28 cellular contexts compared by ENCODE assay signal in genomic region chr6:138085839-138086222, GRCh38. TPM values are rescaled to one million over a fixed set of nuclear protein-coding genes. Genes with fewer than 3 reads are reported as not detected.
"Had no signal": no experiment of that assay in that cellular context is flagged by ENCODE, and none has a peak within 500 bp of the region (broad histone marks: within the 10 kb centered on the region; RNA-seq: fewer than 3 reads in every experiment).

No MANE protein-coding gene starts in this region.

- H3K9me3 Mint-ChIP-seq: activated CD4-positive, alpha-beta memory T cell treated with anti-CD3 and anti-CD28 coated beads, Interleukin-2, amount 10 ng/mL, durations not matched to agents 7 days and 5 days; activated naive CD4-positive, alpha-beta T cell treated with anti-CD3 and anti-CD28 coated beads, Interleukin-2, amount 10 ng/mL, durations not matched to agents 7 days and 5 days; activated naive CD8-positive, alpha-beta T cell treated with anti-CD3 and anti-CD28 coated beads, Interleukin-2, amount 10 ng/mL, durations not matched to agents 7 days and 5 days; activated T-helper 2 cell treated with anti-CD3 and anti-CD28 coated beads, Interferon-gamma antibody, Interleukin-2, Interleukin-4, amounts not matched to agents 10 μg/mL and 5 μg/mL and 100 μg/mL, durations not matched to agents 14 hours and 24 hours and 36 hours; T-helper 2 cell treated with Interferon-gamma antibody and Interleukin-4, amounts not matched to agents 5 μg/mL and 100 μg/mL, for 36 hours had no signal

- H3K4me3 ChIP-seq: adrenal gland, MG63, Peyer's patch, SJSA1 had no signal

- H3K36me3 Mint-ChIP-seq: activated naive CD4-positive, alpha-beta T cell treated with anti-CD3 and anti-CD28 coated beads, Interleukin-2, amount 10 ng/mL, durations not matched to agents 7 days and 5 days; activated naive CD8-positive, alpha-beta T cell treated with anti-CD3 and anti-CD28 coated beads, Interleukin-2, amount 10 ng/mL, durations not matched to agents 7 days and 5 days had no signal

- ATAC-seq: activated CD4-positive, alpha-beta T cell treated with anti-CD3 and anti-CD28 coated beads for 36 hours; SK-N-SH treated with all-trans-retinoic acid at 6 μM for 48 hours had no signal

- H3K27ac Mint-ChIP-seq: activated CD4-positive, alpha-beta memory T cell treated with anti-CD3 and anti-CD28 coated beads, Interleukin-2, amount 10 ng/mL, durations not matched to agents 7 days and 5 days; activated CD4-positive, alpha-beta T cell treated with anti-CD3 and anti-CD28 coated beads for 36 hours; activated naive CD4-positive, alpha-beta T cell treated with anti-CD3 and anti-CD28 coated beads, Interleukin-2, amount 10 ng/mL, durations not matched to agents 7 days and 5 days; activated naive CD8-positive, alpha-beta T cell treated with anti-CD3 and anti-CD28 coated beads, Interleukin-2, amount 10 ng/mL, durations not matched to agents 7 days and 5 days; activated T-helper 2 cell treated with anti-CD3 and anti-CD28 coated beads, Interferon-gamma antibody, Interleukin-2, Interleukin-4, amounts not matched to agents 10 μg/mL and 5 μg/mL and 100 μg/mL, durations not matched to agents 14 hours and 24 hours and 36 hours; T-helper 2 cell treated with Interferon-gamma antibody and Interleukin-4, amounts not matched to agents 5 μg/mL and 100 μg/mL, for 36 hours had no signal

- H3K27ac ChIP-seq: adrenal gland, RWPE1, SJSA1, WERI-Rb-1 had no signal

- H3K9me3 ChIP-seq: adrenal gland, MG63, Peyer's patch, SJSA1 had no signal

- DNase-seq: activated CD4-positive, alpha-beta memory T cell treated with anti-CD3 and anti-CD28 coated beads, Interleukin-2, amount 10 ng/mL, durations not matched to agents 7 days and 5 days; activated CD4-positive, alpha-beta T cell treated with anti-CD3 and anti-CD28 coated beads for 36 hours; activated CD4-positive, alpha-beta T cell treated with anti-CD3 and anti-CD28 coated beads, Interleukin-2, amount 50 U/mL, for 1 hour; activated gamma-delta T cell treated with Interleukin-2 at 50 U/mL for 16 hours; activated naive CD4-positive, alpha-beta T cell treated with anti-CD3 and anti-CD28 coated beads, Interleukin-2, amount 10 ng/mL, durations not matched to agents 7 days and 5 days; activated naive CD8-positive, alpha-beta T cell treated with anti-CD3 and anti-CD28 coated beads, Interleukin-2, amount 10 ng/mL, durations not matched to agents 7 days and 5 days; activated T-cell treated with anti-CD3 and anti-CD28 coated beads for 4 hours; activated T-cell treated with anti-CD3 and anti-CD28 coated beads, Interleukin-2, amount 50 U/mL, for 48 hours; adrenal gland; aorta; central memory CD4-positive, alpha-beta T cell; KG1; MV-4-11; NCI-H1694; NCI-H2029; NCI-H2171 treated with DMSO at 0.1 percent for 48 hours; NCI-H526 treated with DMSO at 0.1 percent for 48 hours; Peyer's patch; Right ventricle myocardium superior; SW 1271; WERI-Rb-1 had no signal

- H3K4me3 Mint-ChIP-seq: activated CD4-positive, alpha-beta memory T cell treated with anti-CD3 and anti-CD28 coated beads, Interleukin-2, amount 10 ng/mL, durations not matched to agents 7 days and 5 days; activated CD4-positive, alpha-beta T cell treated with anti-CD3 and anti-CD28 coated beads for 36 hours; activated naive CD4-positive, alpha-beta T cell treated with anti-CD3 and anti-CD28 coated beads, Interleukin-2, amount 10 ng/mL, durations not matched to agents 7 days and 5 days; activated naive CD8-positive, alpha-beta T cell treated with anti-CD3 and anti-CD28 coated beads, Interleukin-2, amount 10 ng/mL, durations not matched to agents 7 days and 5 days; T-helper 2 cell treated with Interferon-gamma antibody and Interleukin-4, amounts not matched to agents 5 μg/mL and 100 μg/mL, for 36 hours had no signal

- H3K4me1 Mint-ChIP-seq: activated CD4-positive, alpha-beta memory T cell treated with anti-CD3 and anti-CD28 coated beads, Interleukin-2, amount 10 ng/mL, durations not matched to agents 7 days and 5 days; activated CD4-positive, alpha-beta T cell treated with anti-CD3 and anti-CD28 coated beads for 36 hours; activated naive CD4-positive, alpha-beta T cell treated with anti-CD3 and anti-CD28 coated beads, Interleukin-2, amount 10 ng/mL, durations not matched to agents 7 days and 5 days; activated naive CD8-positive, alpha-beta T cell treated with anti-CD3 and anti-CD28 coated beads, Interleukin-2, amount 10 ng/mL, durations not matched to agents 7 days and 5 days had no signal

- H3K27me3 ChIP-seq: adrenal gland, MG63, Peyer's patch, SJSA1 had no signal

- H3K36me3 ChIP-seq: adrenal gland, Peyer's patch, SJSA1, WERI-Rb-1 had no signal

RNA-seq across cellular contexts. Expression of gene PERP, which starts 21.4 kb away (rescaled TPM):
- total RNA-seq: OCI-LY7 had no signal
